Comparison of ENCODE assay signal across 8 cellular contexts in genomic region chr21:43427242-43427559, GRCh38. TPM values are rescaled to one million over a fixed set of nuclear protein-coding genes. Genes with fewer than 3 reads are reported as not detected.
A peak's percentile ranks its signal among the peaks of the same experiment; 100 is the strongest.
DNase-seq lines count a peak whose midpoint lies in the region; ATAC-seq and FAIRE-seq lines count a peak whose summit lies in the region.
"Not testable (repeated sequence)": the region's sequence is repeated elsewhere in the genome, so short reads cannot be mapped to it uniquely, and the experiment has no call there.

No MANE protein-coding gene starts in this region.

- not testable (repeated sequence) for H3K4me3 Mint-ChIP-seq in activated CD8-positive, alpha-beta T cell treated with anti-CD3 and anti-CD28 coated beads, Interleukin-2, amount 10 ng/mL, durations not matched to agents 7 days and 5 days; stimulated activated memory B cell treated with anti-CD40 and anti-IgM and Interleukin-4, amounts not matched to agents 10 μg/mL and 1 μg/mL and 100 μg/mL, for 72 hours

- POLR2A ChIA-PET in activated CD8-positive, alpha-beta T cell treated with anti-CD3 and anti-CD28 coated beads, Interleukin-2, amount 10 ng/mL, durations not matched to agents 7 days and 5 days (lab: Charles Lee), result not testable (repeated sequence)

- not testable (repeated sequence) for H3K9me3 Mint-ChIP-seq in activated CD8-positive, alpha-beta T cell treated with anti-CD3 and anti-CD28 coated beads, Interleukin-2, amount 10 ng/mL, durations not matched to agents 7 days and 5 days (ENCODE audit: insufficient read depth); stimulated activated memory B cell treated with anti-CD40 and anti-IgM and Interleukin-4, amounts not matched to agents 10 μg/mL and 1 μg/mL and 100 μg/mL, for 72 hours

- H3K36me3 Mint-ChIP-seq in activated CD8-positive, alpha-beta T cell treated with anti-CD3 and anti-CD28 coated beads, Interleukin-2, amount 10 ng/mL, durations not matched to agents 7 days and 5 days (ENCODE audit: low read depth); stimulated activated memory B cell treated with anti-CD40 and anti-IgM and Interleukin-4, amounts not matched to agents 10 μg/mL and 1 μg/mL and 100 μg/mL, for 72 hours: not testable (repeated sequence)

- H3K4me1 Mint-ChIP-seq in activated CD8-positive, alpha-beta T cell treated with anti-CD3 and anti-CD28 coated beads, Interleukin-2, amount 10 ng/mL, durations not matched to agents 7 days and 5 days (ENCODE audit: low read depth); stimulated activated memory B cell treated with anti-CD40 and anti-IgM and Interleukin-4, amounts not matched to agents 10 μg/mL and 1 μg/mL and 100 μg/mL, for 72 hours: not testable (repeated sequence)

- CTCF ChIA-PET in activated CD8-positive, alpha-beta T cell treated with anti-CD3 and anti-CD28 coated beads, Interleukin-2, amount 10 ng/mL, durations not matched to agents 7 days and 5 days (lab: Charles Lee), result not testable (repeated sequence)

- not testable (repeated sequence) for H3K27ac Mint-ChIP-seq in activated CD8-positive, alpha-beta T cell treated with anti-CD3 and anti-CD28 coated beads, Interleukin-2, amount 10 ng/mL, durations not matched to agents 7 days and 5 days; stimulated activated memory B cell treated with anti-CD40 and anti-IgM and Interleukin-4, amounts not matched to agents 10 μg/mL and 1 μg/mL and 100 μg/mL, for 72 hours

- not testable (repeated sequence) for DNase-seq in GM18507 (ENCODE audit: extremely low spot score, insufficient read length, low read depth); activated CD8-positive, alpha-beta T cell treated with anti-CD3 and anti-CD28 coated beads, Interleukin-2, amount 10 ng/mL, durations not matched to agents 7 days and 5 days; left ventricle myocardium superior

- ATAC-seq in GM19397 (IDR thresholded peaks at IDR 0.05; ENCODE audit: unreplicated experiment), result peak; percentile 64
- ATAC-seq in GM21786 (IDR thresholded peaks at IDR 0.05; ENCODE audit: unreplicated experiment), result peak; percentile 62
- peak; percentile 77 for ATAC-seq in HG02981 (IDR thresholded peaks at IDR 0.05; ENCODE audit: unreplicated experiment)
- peak; percentile 63 for ATAC-seq in HG03457 (IDR thresholded peaks at IDR 0.05; ENCODE audit: unreplicated experiment)
- ATAC-seq in activated CD8-positive, alpha-beta T cell treated with anti-CD3 and anti-CD28 coated beads, Interleukin-2, amount 10 ng/mL, durations not matched to agents 7 days and 5 days, result peak; percentile 83
- ATAC-seq in left ventricle myocardium superior, result peak; percentile 94
- peak; percentile 94 for ATAC-seq in stimulated activated memory B cell treated with anti-CD40 and anti-IgM and Interleukin-4, amounts not matched to agents 10 μg/mL and 1 μg/mL and 100 μg/mL, for 72 hours

- intact Hi-C loops in left ventricle myocardium superior (cut with micrococcal nuclease), result not testable (repeated sequence)

- FAIRE-seq in GM18507 (lab: Jason Lieb, UNC), result peak; percentile 81

- not testable (repeated sequence) for H3K27me3 Mint-ChIP-seq in activated CD8-positive, alpha-beta T cell treated with anti-CD3 and anti-CD28 coated beads, Interleukin-2, amount 10 ng/mL, durations not matched to agents 7 days and 5 days (ENCODE audit: low read depth); stimulated activated memory B cell treated with anti-CD40 and anti-IgM and Interleukin-4, amounts not matched to agents 10 μg/mL and 1 μg/mL and 100 μg/mL, for 72 hours

RNA-seq across cellular contexts. Expression of gene SIK1, which starts 0.3 kb away (rescaled TPM):
- 10 to 100 TPM; 30.1 to 31.5 TPM for total RNA-seq in activated CD8-positive, alpha-beta T cell treated with anti-CD3 and anti-CD28 coated beads, Interleukin-2, amount 10 ng/mL, durations not matched to agents 7 days and 5 days
- total RNA-seq in left ventricle myocardium superior, result 8.0 TPM
